Comparison of ENCODE assay signal across 9 cellular contexts in genomic region chr6:126033696-126034095, GRCh38. TPM values are rescaled to one million over a fixed set of nuclear protein-coding genes. Genes with fewer than 3 reads are reported as not detected.
DNase-seq lines count a peak whose midpoint lies in the region; ATAC-seq and TF ChIP-seq lines count a peak whose summit lies in the region.
"Had no signal": no experiment of that assay in that cellular context is flagged by ENCODE, and none has a peak within 500 bp of the region (broad histone marks: within the 10 kb centered on the region; RNA-seq: fewer than 3 reads in every experiment).

No MANE protein-coding gene starts in this region.

- H3K36me3 Mint-ChIP-seq in endothelial cell (ENCODE audit: low read depth, unreplicated experiment) = no peaks in the 10 kb centered on the region

- peak overlapping the region; percentile 54 for H3K27ac Mint-ChIP-seq in endothelial cell (ENCODE audit: unreplicated experiment)
- H3K27ac Mint-ChIP-seq: activated naive CD4-positive, alpha-beta T cell treated with anti-CD3 and anti-CD28 coated beads, Interleukin-2, amount 50 U/mL, for 72 hours had no signal

- no peak overlapping the region for H3K4me3 Mint-ChIP-seq in endothelial cell (ENCODE audit: unreplicated experiment)

- peaks cover 34% of the 10 kb centered on the region for H3K4me1 Mint-ChIP-seq in endothelial cell (ENCODE audit: unreplicated experiment)

- in situ Hi-C loops in G401 (cut with HindIII; ENCODE audit: low sequenced_read_pairs) = no loop called here

- H3K9me3 Mint-ChIP-seq in endothelial cell (ENCODE audit: unreplicated experiment) = no peaks in the 10 kb centered on the region
- H3K9me3 Mint-ChIP-seq: activated naive CD4-positive, alpha-beta T cell treated with anti-CD3 and anti-CD28 coated beads, Interleukin-2, amount 50 U/mL, for 72 hours had no signal

- TF ChIP-seq CTCF in GM20000 (IDR thresholded peaks at IDR 0.05; ENCODE audit: extremely low read depth, missing control alignments) (peak; percentile 39), endothelial cell (IDR thresholded peaks at IDR 0.05; ENCODE audit: unreplicated experiment) (peak; percentile 25)

- ATAC-seq in HG03521 (IDR thresholded peaks at IDR 0.05; ENCODE audit: unreplicated experiment) = peak; percentile 82

- H3K27me3 Mint-ChIP-seq in endothelial cell (ENCODE audit: unreplicated experiment) = peaks cover 3% of the 10 kb centered on the region

- peak; percentile 49 for DNase-seq in G401 (ENCODE audit: low spot score)
- peak; percentile 24 for DNase-seq in GM20000 (ENCODE audit: low spot score)
- DNase-seq in OCI-M1 (lab: John Stamatoyannopoulos, UW) = peak; percentile 94
- DNase-seq in endothelial cell (ENCODE audit: low spot score) = peak; percentile 10
- DNase-seq in middle frontal gyrus (ENCODE audit: extremely low spot score, low spot score) = peak; percentile 44
- DNase-seq in activated effector memory CD4-positive, alpha-beta T cell treated with anti-CD3 and anti-CD28 coated beads, Interleukin-2, amount 50 U/mL, for 16 hours = no peak
- DNase-seq in activated CD4-positive, alpha-beta T cell treated with anti-CD3 and anti-CD28 coated beads for 48 hours = no peak

RNA-seq across cellular contexts. Expression of gene TRMT11, which starts 47.4 kb away (rescaled TPM):
- total RNA-seq in G401 (2014; rRNA removed; shearing (Covaris generic)) = 20.4 and 22.2 TPM in 2 replicates
- 9.6 TPM for total RNA-seq in endothelial cell (ENCODE audit: unreplicated experiment)

Comparison
In these comparisons a context has a peak if more than half of its experiments do, and no peak if none do; other contexts are left out.
1. DNase-seq: peak in G401 (single experiment), GM20000 (single experiment), OCI-M1 (single experiment), endothelial cell (single experiment) and middle frontal gyrus (single experiment); none in activated effector memory CD4-positive, alpha-beta T cell treated with anti-CD3 and anti-CD28 coated beads, Interleukin-2, amount 50 U/mL, for 16 hours (single experiment) and activated CD4-positive, alpha-beta T cell treated with anti-CD3 and anti-CD28 coated beads for 48 hours (single experiment).